17 cellular contexts compared by ENCODE assay signal in genomic region chr5:163094492-163095180, GRCh38.
DNase-seq lines count a peak whose midpoint lies in the region; ATAC-seq and TF ChIP-seq lines count a peak whose summit lies in the region.
"Had no signal": no experiment of that assay in that cellular context is flagged by ENCODE, and none has a peak within 500 bp of the region (broad histone marks: within the 10 kb centered on the region; RNA-seq: fewer than 3 reads in every experiment).

No MANE protein-coding gene starts in this region.

- H3K36me3 ChIP-seq in GM06990 (ENCODE audit: control insufficient read depth, insufficient read depth, low read length), result no peaks in the 10 kb centered on the region
- no peaks in the 10 kb centered on the region for H3K36me3 ChIP-seq in testis (ENCODE audit: low read depth, missing control alignments)
- H3K36me3 ChIP-seq: lower lobe of right lung had no signal

- TF ChIP-seq CTCF in GM06990 (IDR thresholded peaks at IDR 0.05; ENCODE audit: insufficient read depth, low read length, poor library complexity, severe bottlenecking), result no peak
- TF ChIP-seq CTCF in testis (IDR thresholded peaks at IDR 0.05), result no peak

- intact Hi-C loops in testis (cut with DNase I; ENCODE audit: low total_unique reads), result no loop called here

- no peaks in the 10 kb centered on the region for H3K9me3 ChIP-seq in testis
- H3K9me3 ChIP-seq: A549, lower lobe of right lung had no signal

- ATAC-seq in GM19324 (IDR thresholded peaks at IDR 0.05; ENCODE audit: low FRiP score, unreplicated experiment), result peak; percentile 78
- ATAC-seq in HG02623 (IDR thresholded peaks at IDR 0.05; ENCODE audit: unreplicated experiment), result peak; percentile 90
- ATAC-seq in HG03342 (IDR thresholded peaks at IDR 0.05; ENCODE audit: unreplicated experiment), result peak; percentile 93
- ATAC-seq: A549, lower lobe of right lung had no signal

- DNase-seq in GM06990 (ENCODE audit: extremely low read depth, insufficient read length) (peak; percentile 50), NCI-H1436 (lab: John Stamatoyannopoulos, UW) (no peak), testis (no peak), HT-29 (ENCODE audit: low spot score) (no peak), GM19240 (ENCODE audit: insufficient read length, low spot score) (no peak)
- DNase-seq: activated CD8-positive, alpha-beta memory T cell treated with anti-CD3 and anti-CD28 coated beads, Interleukin-2, amount 50 U/mL, for 48 hours; aorta; Calu3; effector memory CD4-positive, alpha-beta T cell; head of caudate nucleus; lower lobe of right lung; NCI-H2081 treated with DMSO at 0.1 percent for 48 hours; T-helper 9 cell had no signal

- no peak overlapping the region for H3K27ac ChIP-seq in testis
- H3K27ac ChIP-seq: A549, lower lobe of right lung had no signal

- H3K4me3 ChIP-seq in GM06990 (replicated peaks; ENCODE audit: low read depth, low read length) (peak overlapping the region; percentile 41), testis (no peak overlapping the region)
- H3K4me3 ChIP-seq: A549, lower lobe of right lung had no signal

- no peak for TF ChIP-seq POLR2A in testis (IDR thresholded peaks at IDR 0.05)

- H3K27me3 ChIP-seq in GM06990 (replicated peaks; ENCODE audit: control insufficient read depth, insufficient read depth, low read length), result no peaks in the 10 kb centered on the region
- no peaks in the 10 kb centered on the region for H3K27me3 ChIP-seq in testis

- WGBS in testis, 2 donors, result 63 to 86% methylated on average over 8 of the region's 8 CpGs

- H3K4me1 ChIP-seq in testis, result no peaks in the 10 kb centered on the region
- H3K4me1 ChIP-seq: A549, lower lobe of right lung had no signal
